In the genomic region with DNA sequence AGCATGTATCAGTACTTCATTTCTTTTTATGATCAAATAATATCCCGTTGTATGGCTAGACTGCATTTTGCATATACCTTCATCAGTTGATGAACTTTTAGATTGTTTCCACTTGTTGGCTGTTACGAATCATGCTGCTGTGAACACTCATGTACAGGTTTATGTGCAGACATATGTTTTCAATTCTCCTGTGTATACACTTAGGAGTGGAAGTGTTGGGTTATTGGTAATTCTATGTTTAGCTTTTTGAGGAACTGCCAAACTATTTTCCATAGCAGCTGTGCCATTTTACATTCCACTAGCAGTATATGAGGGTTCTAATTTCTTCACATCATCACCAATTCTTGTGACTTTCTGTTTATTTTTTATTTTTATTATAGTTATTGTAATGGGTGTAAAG, we compare ENCODE assay signal across 16 cellular contexts. TPM values are rescaled to one million over a fixed set of nuclear protein-coding genes. Genes with fewer than 3 reads are reported as not detected.
A peak's percentile ranks its signal among the peaks of the same experiment; 100 is the strongest.
DNase-seq lines count a peak whose midpoint lies in the region; ATAC-seq, FAIRE-seq and TF ChIP-seq lines count a peak whose summit lies in the region.
"Had no signal": no experiment of that assay in that cellular context is flagged by ENCODE, and none has a peak within 500 bp of the region (broad histone marks: within the 10 kb centered on the region; RNA-seq: fewer than 3 reads in every experiment).

No MANE protein-coding gene starts in this region.

- no TSS peak for BruUV-seq in HepG2 (replicated peaks; lab: Mats Ljungman, UMichigan)

- TF ChIP-seq RAD21 in HepG2 (CRISPR knock-in tag; IDR thresholded peaks at IDR 0.05): no peak

- H3K27ac ChIP-seq in HepG2 (ENCODE audit: extremely low read length, insufficient read depth, low read length) (no peak overlapping the region), right lobe of liver (no peak overlapping the region)
- H3K27ac ChIP-seq: BLaER1 treated with 17β-estradiol and CSF1 and Interleukin-3, amounts not matched to agents 10 nM and 100 nM had no signal

- no peaks in the 10 kb centered on the region; the same call in 1 of the 2 replicates for H3K4me1 ChIP-seq in HepG2 (ENCODE audit: insufficient read depth, low read length)
- no peaks in the 10 kb centered on the region for H3K4me1 ChIP-seq in right lobe of liver

- TF ChIP-seq POLR2A in HepG2 (IDR thresholded peaks at IDR 0.05; ENCODE audit: insufficient read depth in 1 of 2, low read depth in 2 of 2, low read length in 2 of 2) (no peak), right lobe of liver (IDR thresholded peaks at IDR 0.05) (no peak)

- H3K9me3 Mint-ChIP-seq in activated T-cell treated with anti-CD3 and anti-CD28 coated beads, Interleukin-2, amount 50 U/mL, for 72 hours: no peaks in the 10 kb centered on the region
- H3K9me3 Mint-ChIP-seq: CD4-positive, CD25-positive, alpha-beta regulatory T cell; H9 had no signal

- ATAC-seq in activated T-cell treated with anti-CD3 and anti-CD28 coated beads, Interleukin-2, amount 50 U/mL, for 72 hours (replicated peaks in 1 of 2): no peak
- ATAC-seq in HepG2 (no peak), right lobe of liver (no peak), HG02973 (IDR thresholded peaks at IDR 0.05; ENCODE audit: unreplicated experiment) (no peak)

- H3K9ac ChIP-seq in HepG2 (ENCODE audit: insufficient read depth, low read depth, low read length): no peak overlapping the region
- H3K9ac ChIP-seq: BLaER1 treated with 17β-estradiol and CSF1 and Interleukin-3, amounts not matched to agents 10 nM and 100 nM had no signal

- no peak for TF ChIP-seq EP300 in HepG2 (IDR thresholded peaks at IDR 0.05; ENCODE audit: low read depth in 2 of 2, low read length in 2 of 2)
- no peak for TF ChIP-seq EP300 in HepG2 (CRISPR knock-in tag; IDR thresholded peaks at IDR 0.05; ENCODE audit: borderline replicate concordance)

- CTCF ChIA-PET in HepG2 (lab: Yijun Ruan, JAX; ENCODE audit: low intra/inter-chr PET ratio, low total read pairs): no interaction called here

- in situ Hi-C loops in HepG2 (cut with HindIII; ENCODE audit: extremely low pct_ligation_motif_present, low pct_unique_long_range_greater_than_20kb): no loop called here

- H3K9me3 ChIP-seq in HepG2 (ENCODE audit: low read length): no peaks in the 10 kb centered on the region
- H3K9me3 ChIP-seq in right lobe of liver: no peaks in the 10 kb centered on the region
- H3K9me3 ChIP-seq: BLaER1 treated with 17β-estradiol and CSF1 and Interleukin-3, amounts not matched to agents 10 nM and 100 nM had no signal

- intact Hi-C loops in HepG2 (cut with micrococcal nuclease; ENCODE audit: unreplicated experiment) (no loop called here), right lobe of liver (cut with DNase I) (no loop called here)

- no peak for DNase-seq in activated T-cell treated with anti-CD3 and anti-CD28 coated beads, Interleukin-2, amount 50 U/mL, for 72 hours
- DNase-seq in activated T-cell treated with anti-CD3 and anti-CD28 coated beads for 4 hours (no peak), HepG2 (ENCODE audit: low spot score) (no peak), right lobe of liver (no peak), fibroblast of peridontal ligament (ENCODE audit: extremely low read depth) (peak; percentile 69), NCI-H1092 (lab: John Stamatoyannopoulos, UW) (no peak), NCI-H1694 treated with DMSO at 0.1 percent for 48 hours (lab: John Stamatoyannopoulos, UW) (no peak)
- DNase-seq: 8988T; ACHN; CD4-positive, CD25-positive, alpha-beta regulatory T cell; DMS 273 treated with DMSO at 0.1 percent for 48 hours; GOT3; H9 had no signal

- TF ChIP-seq CTCF in HepG2 (CRISPR knock-in tag; IDR thresholded peaks at IDR 0.05) (no peak), right lobe of liver (IDR thresholded peaks at IDR 0.05) (no peak)

- H3K36me3 ChIP-seq in HepG2 (replicated peaks in 1 of 2; ENCODE audit: control insufficient read depth in 1 of 2, insufficient read depth in 2 of 2, low read length in 2 of 2) (no peaks in the 10 kb centered on the region), right lobe of liver (no peaks in the 10 kb centered on the region)
- H3K36me3 ChIP-seq: BLaER1 treated with 17β-estradiol and CSF1 and Interleukin-3, amounts not matched to agents 10 nM and 100 nM had no signal

- H3K79me2 ChIP-seq in HepG2 (ENCODE audit: insufficient read depth, low read length): no peaks in the 10 kb centered on the region

- no peak overlapping the region for H3K4me2 ChIP-seq in HepG2 (ENCODE audit: low read depth, low read length)
- H3K4me2 ChIP-seq: BLaER1 treated with 17β-estradiol and CSF1 and Interleukin-3, amounts not matched to agents 10 nM and 100 nM had no signal

- WGBS in HepG2 (ENCODE audit: low lambda C conversion rate): 34% methylated on average over 2 of the region's 2 CpGs
- WGBS in right lobe of liver (ENCODE audit: insufficient coverage, low coverage, low lambda C conversion rate, missing lambda C conversion rate): 85% methylated on average over 2 of the region's 2 CpGs

- no peaks in the 10 kb centered on the region for H3K27me3 Mint-ChIP-seq in activated T-cell treated with anti-CD3 and anti-CD28 coated beads, Interleukin-2, amount 50 U/mL, for 72 hours (ENCODE audit: low read depth)
- H3K27me3 Mint-ChIP-seq: CD4-positive, CD25-positive, alpha-beta regulatory T cell had no signal

- POLR2A ChIA-PET in HepG2 (lab: Yijun Ruan, JAX): no interaction called here

- H2AFZ ChIP-seq in HepG2 (ENCODE audit: low read length): no peak overlapping the region

- H3K27me3 ChIP-seq in HepG2 (ENCODE audit: control insufficient read depth in 1 of 2, insufficient read depth in 2 of 2, low read length in 2 of 2) (0 out of 5 replicates have a peak, but pooled peaks cover 0 to 1% of the 10 kb centered on the region in 2 experiments), right lobe of liver (no peaks in the 10 kb centered on the region)
- H3K27me3 ChIP-seq: BLaER1 treated with 17β-estradiol and CSF1 and Interleukin-3, amounts not matched to agents 10 nM and 100 nM had no signal

- peak; percentile 43 for FAIRE-seq in HepG2 (lab: Jason Lieb, UNC)
- FAIRE-seq: GM12892 had no signal

- no peak overlapping the region for H3K4me3 Mint-ChIP-seq in activated T-cell treated with anti-CD3 and anti-CD28 coated beads, Interleukin-2, amount 50 U/mL, for 72 hours
- H3K4me3 Mint-ChIP-seq: CD4-positive, CD25-positive, alpha-beta regulatory T cell; H9 had no signal

- no peaks in the 10 kb centered on the region for H3K36me3 Mint-ChIP-seq in activated T-cell treated with anti-CD3 and anti-CD28 coated beads, Interleukin-2, amount 50 U/mL, for 72 hours (ENCODE audit: insufficient read depth in 2 of 2)
- H3K36me3 Mint-ChIP-seq: CD4-positive, CD25-positive, alpha-beta regulatory T cell had no signal

- H3K4me1 Mint-ChIP-seq in activated T-cell treated with anti-CD3 and anti-CD28 coated beads, Interleukin-2, amount 50 U/mL, for 72 hours (ENCODE audit: low read depth): peaks cover 24% of the 10 kb centered on the region

- peak overlapping the region; percentile 68 for H3K27ac Mint-ChIP-seq in activated T-cell treated with anti-CD3 and anti-CD28 coated beads, Interleukin-2, amount 50 U/mL, for 72 hours

- H3K4me3 ChIP-seq in HepG2 (replicated peaks in 1 of 3; ENCODE audit: insufficient read depth in 1 of 3, low read depth in 2 of 3, low read length in 3 of 3): no peak overlapping the region
- H3K4me3 ChIP-seq in right lobe of liver: no peak overlapping the region
- H3K4me3 ChIP-seq: BLaER1 treated with 17β-estradiol and CSF1 and Interleukin-3, amounts not matched to agents 10 nM and 100 nM had no signal

- no peaks in the 10 kb centered on the region for H4K20me1 ChIP-seq in HepG2 (ENCODE audit: insufficient read depth, low read length)
- H4K20me1 ChIP-seq: BLaER1 treated with 17β-estradiol and CSF1 and Interleukin-3, amounts not matched to agents 10 nM and 100 nM had no signal

TF ChIP-seq in HepG2, 621 proteins besides CTCF, POLR2A, EP300 and RAD21 (continues in another document):
- TF ChIP-seq MXD4 (CRISPR knock-in tag; IDR thresholded peaks at IDR 0.05): no peak

RNA-seq across cellular contexts. Expression of gene LCLAT1, which starts 32.1 kb away (rescaled TPM):
- 10 to 100 TPM; 46.6 to 51.6 TPM for total RNA-seq in activated T-cell treated with anti-CD3 and anti-CD28 coated beads, Interleukin-2, amount 50 U/mL, for 72 hours
- total RNA-seq in HepG2 (2016; rRNA removed; fragmentation: Illumina TruSeq; extraction: Trizol) (25.3 and 28.0 TPM in 2 replicates), right lobe of liver (10 to 100 TPM; 11.1 to 14.0 (median 12.0) TPM)
- 80.7 and 82.8 TPM in 2 replicates for total RNA-seq in HepG2 (2016; cell fraction: cytosol; rRNA removed; fragmentation: Illumina TruSeq; extraction: Trizol; ENCODE audit: low read depth)
- total RNA-seq in HepG2 (2016; cell fraction: insoluble cytoplasmic fraction; rRNA removed; fragmentation: Illumina TruSeq; extraction: Trizol): 19.9 and 24.2 TPM in 2 replicates
- total RNA-seq in HepG2 (2016; cell fraction: membrane; rRNA removed; fragmentation: Illumina TruSeq; extraction: Trizol): 18.5 and 22.8 TPM in 2 replicates
- 34.7 and 44.8 TPM in 2 replicates for total RNA-seq in HepG2 (2016; cell fraction: nucleus; rRNA removed; fragmentation: Illumina TruSeq; extraction: Trizol)
- polyA plus RNA-seq in HepG2 (2011; rRNA removed): 13.5 and 18.0 TPM in 2 replicates
- polyA plus RNA-seq in HepG2 (2011; cell fraction: cytosol; rRNA removed): 9.8 and 13.3 TPM in 2 replicates
- polyA plus RNA-seq in HepG2 (2011; cell fraction: nucleus; rRNA removed): 6.6 and 8.6 TPM in 2 replicates
- polyA plus RNA-seq in HepG2 (2012): 6.9 and 8.2 TPM in 2 replicates
- 0.61 and 0.95 TPM in 2 replicates for polyA plus RNA-seq in HepG2 (2016; cell fraction: cytosol; fragmentation: Illumina TruSeq; extraction: Trizol; ENCODE audit: low read depth)
- polyA plus RNA-seq in HepG2 (2016; cell fraction: insoluble cytoplasmic fraction; fragmentation: Illumina TruSeq; extraction: Trizol; ENCODE audit: low read depth): 9.0 and 9.3 TPM in 2 replicates
- 1.7 and 2.1 TPM in 2 replicates for polyA plus RNA-seq in HepG2 (2016; cell fraction: membrane; fragmentation: Illumina TruSeq; extraction: Trizol; ENCODE audit: low read depth)
- polyA plus RNA-seq in HepG2 (2016; cell fraction: nucleus; fragmentation: Illumina TruSeq; extraction: Trizol; ENCODE audit: insufficient read depth, low read depth): 17.9 and 20.3 TPM in 2 replicates
- polyA minus RNA-seq in HepG2 (2011; rRNA and poly(A)+ RNA removed; ENCODE audit: low replicate concordance): 32.9 and 35.0 TPM in 2 replicates
- 31.9 and 43.3 TPM in 2 replicates for polyA minus RNA-seq in HepG2 (2011; cell fraction: cytosol; rRNA and poly(A)+ RNA removed)
- 48.0 and 49.5 TPM in 2 replicates for polyA minus RNA-seq in HepG2 (2011; cell fraction: nucleus; rRNA and poly(A)+ RNA removed)
